In genomic region chr21:40253112-40253511, GRCh38 we compare ENCODE assay signal across 9 cellular contexts.
"Had no signal": no experiment of that assay in that cellular context is flagged by ENCODE, and none has a peak within 500 bp of the region (broad histone marks: within the 10 kb centered on the region; RNA-seq: fewer than 3 reads in every experiment).

No MANE protein-coding gene starts in this region.

- H3K4me1 ChIP-seq: HAP-1 had no signal

- H3K27ac Mint-ChIP-seq: GM23338, H9, HFFc6 had no signal

- H3K4me3 ChIP-seq: GM23248, GM23338, HAP-1 had no signal

- H3K36me3 ChIP-seq: HAP-1 had no signal

- H3K9ac ChIP-seq: GM23248 had no signal

- ATAC-seq: GM23338, HCT116 had no signal

- DNase-seq: GM23248, GOT3, H7, H9, HCEC 1CT, HFFc6 had no signal

- H3K9me3 ChIP-seq: HAP-1 had no signal

- H3K4me1 Mint-ChIP-seq: GM23338 had no signal

- H2AFZ ChIP-seq: GM23248, GM23338 had no signal

- H3K27ac ChIP-seq: GM23248 had no signal

- H3K4me3 Mint-ChIP-seq: GM23338, H9, HFFc6 had no signal

- H3K4me2 ChIP-seq: GM23338 had no signal
